ENCODE assay signal across 13 cellular contexts in genomic region chr3:56854856-56855620, GRCh38.
"Had no signal": no experiment of that assay in that cellular context is flagged by ENCODE, and none has a peak within 500 bp of the region (broad histone marks: within the 10 kb centered on the region; RNA-seq: fewer than 3 reads in every experiment).

No MANE protein-coding gene starts in this region.

- H3K36me3 ChIP-seq: lower lobe of right lung, ovary, sigmoid colon, transverse colon had no signal

- H3K27ac ChIP-seq: lower lobe of right lung, ovary, transverse colon, VCaP had no signal

- H3K9me3 Mint-ChIP-seq: activated CD4-positive, alpha-beta memory T cell treated with anti-CD3 and anti-CD28 coated beads for 36 hours; activated T-cell treated with anti-CD3 and anti-CD28 coated beads, Interleukin-2, amount 50 U/mL, for 24 hours; endodermal cell had no signal

- DNase-seq: activated CD4-positive, alpha-beta T cell treated with anti-CD3 and anti-CD28 coated beads for 1 hour; activated CD8-positive, alpha-beta memory T cell treated with anti-CD3 and anti-CD28 coated beads, Interleukin-2, amount 10 ng/mL, durations not matched to agents 7 days and 5 days; activated gamma-delta T cell; sigmoid colon had no signal

- H3K9me3 ChIP-seq: lower lobe of right lung, ovary, sigmoid colon, SK-N-SH, transverse colon had no signal

- H3K27ac Mint-ChIP-seq: activated CD4-positive, alpha-beta memory T cell treated with anti-CD3 and anti-CD28 coated beads for 36 hours; activated CD8-positive, alpha-beta memory T cell treated with anti-CD3 and anti-CD28 coated beads, Interleukin-2, amount 10 ng/mL, durations not matched to agents 7 days and 5 days had no signal

- H3K9ac ChIP-seq: SK-N-SH had no signal

- H3K4me3 Mint-ChIP-seq: activated CD4-positive, alpha-beta memory T cell treated with anti-CD3 and anti-CD28 coated beads for 36 hours; activated CD8-positive, alpha-beta memory T cell treated with anti-CD3 and anti-CD28 coated beads, Interleukin-2, amount 10 ng/mL, durations not matched to agents 7 days and 5 days; activated T-cell treated with anti-CD3 and anti-CD28 coated beads, Interleukin-2, amount 50 U/mL, for 24 hours; endodermal cell had no signal

- ATAC-seq: activated CD8-positive, alpha-beta memory T cell treated with anti-CD3 and anti-CD28 coated beads, Interleukin-2, amount 10 ng/mL, durations not matched to agents 7 days and 5 days had no signal

- H3K27me3 Mint-ChIP-seq: activated CD4-positive, alpha-beta memory T cell treated with anti-CD3 and anti-CD28 coated beads for 36 hours; activated CD8-positive, alpha-beta memory T cell treated with anti-CD3 and anti-CD28 coated beads, Interleukin-2, amount 10 ng/mL, durations not matched to agents 7 days and 5 days; activated T-cell treated with anti-CD3 and anti-CD28 coated beads, Interleukin-2, amount 50 U/mL, for 24 hours had no signal

- H3K4me3 ChIP-seq: lower lobe of right lung, ovary, sigmoid colon, transverse colon had no signal

- H3K27me3 ChIP-seq: dorsolateral prefrontal cortex, ovary, sigmoid colon, transverse colon had no signal

- H3K4me2 ChIP-seq: SK-N-SH had no signal
